22 cellular contexts compared by ENCODE assay signal in genomic region chr3:186150234-186150830, GRCh38.
"Had no signal": no experiment of that assay in that cellular context is flagged by ENCODE, and none has a peak within 500 bp of the region (broad histone marks: within the 10 kb centered on the region; RNA-seq: fewer than 3 reads in every experiment).

No MANE protein-coding gene starts in this region.

- H3K27me3 ChIP-seq: heart right ventricle, upper lobe of left lung had no signal

- H3K9me3 ChIP-seq: heart right ventricle, thoracic aorta, upper lobe of left lung had no signal

- H3K36me3 Mint-ChIP-seq: activated naive CD8-positive, alpha-beta T cell treated with anti-CD3 and anti-CD28 coated beads, Interleukin-2, amount 10 ng/mL, durations not matched to agents 7 days and 5 days had no signal

- DNase-seq: activated CD4-positive, CD25-positive, alpha-beta regulatory T cell treated with anti-CD3 and anti-CD28 coated beads, Interleukin-2, amount 50 U/mL, for 72 hours; activated CD8-positive, alpha-beta memory T cell treated with anti-CD3 and anti-CD28 coated beads, Interleukin-2, amount 50 U/mL, for 4 hours; activated naive CD8-positive, alpha-beta T cell treated with anti-CD3 and anti-CD28 coated beads, Interleukin-2, amount 10 ng/mL, durations not matched to agents 7 days and 5 days; activated T-cell treated with anti-CD3 and anti-CD28 coated beads, Interleukin-2, amount 50 U/mL, for 24 hours; amniotic stem cell; cerebellar nuclear complex; cortex of kidney; effector CD4-positive, alpha-beta T cell; erythroblast; foreskin fibroblast; heart right ventricle; midbrain; occipital lobe; stimulated activated CD4-positive, alpha-beta T cell treated with anti-CD3 and anti-CD28 coated beads, Interleukin-15, amount 100 ng/mL, for 24 hours; stimulated activated naive CD4-positive, alpha-beta T cell treated with Interleukin-2 at 50 U/mL for 16 hours; WERI-Rb-1 had no signal

- H3K4me3 Mint-ChIP-seq: activated naive CD4-positive, alpha-beta T cell treated with anti-CD3 and anti-CD28 coated beads for 36 hours; activated T-cell treated with anti-CD3 and anti-CD28 coated beads, Interleukin-2, amount 50 U/mL, for 24 hours had no signal

- H3K27ac ChIP-seq: heart right ventricle, thoracic aorta, WERI-Rb-1 had no signal

- H3K9me3 Mint-ChIP-seq: activated naive CD4-positive, alpha-beta T cell treated with anti-CD3 and anti-CD28 coated beads for 36 hours; activated naive CD8-positive, alpha-beta T cell treated with anti-CD3 and anti-CD28 coated beads, Interleukin-2, amount 10 ng/mL, durations not matched to agents 7 days and 5 days; activated T-cell treated with anti-CD3 and anti-CD28 coated beads, Interleukin-2, amount 50 U/mL, for 24 hours had no signal

- H3K4me3 ChIP-seq: heart right ventricle, smooth muscle cell, thoracic aorta, upper lobe of left lung had no signal

- ATAC-seq: heart right ventricle, sciatic nerve, SK-N-SH treated with all-trans-retinoic acid at 6 μM for 48 hours had no signal

- H3K36me3 ChIP-seq: thoracic aorta, upper lobe of left lung, WERI-Rb-1 had no signal
